Comparison of ENCODE assay signal across 8 cellular contexts in the genomic region with DNA sequence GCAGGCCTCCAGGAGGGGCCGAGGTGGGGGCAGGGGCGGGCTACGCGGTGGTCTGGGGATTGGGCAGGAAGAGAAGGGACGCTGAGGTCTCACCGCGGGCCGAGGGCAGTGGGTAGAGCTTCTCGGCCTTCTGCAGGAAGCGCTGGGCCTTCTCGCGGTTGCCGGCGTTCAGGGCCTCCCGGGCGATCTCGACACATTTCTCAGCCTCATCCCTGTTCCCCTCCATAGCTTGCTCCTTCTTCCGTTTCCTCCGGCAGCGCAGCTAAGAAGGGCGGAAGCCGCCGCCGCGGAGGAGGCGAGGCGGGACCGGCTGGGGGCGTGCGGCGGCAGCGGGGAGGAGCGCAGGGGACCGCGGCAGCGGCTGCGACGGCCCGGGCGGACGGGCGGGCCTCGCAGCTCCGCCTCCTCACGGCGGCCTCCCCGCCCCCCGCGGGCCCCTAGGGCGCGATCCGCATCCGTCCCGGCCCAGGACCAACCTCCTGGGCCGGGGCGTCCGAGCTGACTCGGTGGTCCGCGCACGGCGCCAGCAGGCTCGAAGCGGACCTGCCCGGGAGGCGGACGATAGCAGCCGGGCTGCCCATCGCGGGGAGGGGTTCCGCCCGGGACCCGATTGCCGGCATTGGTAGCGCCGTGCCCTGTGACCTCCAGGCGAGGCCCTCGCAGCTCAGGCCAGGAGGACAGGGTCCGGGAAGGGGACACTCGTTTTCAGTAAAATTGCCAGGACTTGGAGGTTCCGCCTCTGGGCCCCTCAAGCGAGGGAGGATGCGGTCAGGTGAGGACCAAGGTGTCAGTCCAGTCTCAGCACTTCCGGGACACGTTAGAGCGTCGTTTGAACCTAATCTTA. TPM values are rescaled to one million over a fixed set of nuclear protein-coding genes. Genes with fewer than 3 reads are reported as not detected.
DNase-seq lines count a peak whose midpoint lies in the region; ATAC-seq and TF ChIP-seq lines count a peak whose summit lies in the region.

A gene (minus strand): TSS at position 273 of the 844 bp plus-strand sequence. CDS start 47 bp downstream, at position 226.

- TF ChIP-seq CTCF in AG04450 (IDR thresholded peaks at IDR 0.05; ENCODE audit: low read depth, low read length) (no peak), right lobe of liver (IDR thresholded peaks at IDR 0.05) (peak in 1 of 4 donors; percentile 23)

- H3K4me3 ChIP-seq in AG04450 (ENCODE audit: low read depth, low read length), result peak within 1 kb of the TSS; percentile 82
- H3K4me3 ChIP-seq in right lobe of liver, result peak within 1 kb of the TSS; percentile 78 to 88 (median 88)

- WGBS in right lobe of liver (ENCODE audit: insufficient coverage, low coverage, low lambda C conversion rate, missing lambda C conversion rate), result 0% methylated on average over 5 of the region's 87 CpGs

- H3K27me3 ChIP-seq in AG04450 (ENCODE audit: control insufficient read depth, insufficient read depth, low read length) (no peaks in the 10 kb centered on the region), right lobe of liver (no peaks in the 10 kb centered on the region)

- H3K27ac ChIP-seq in AG04450 (ENCODE audit: low read depth, low read length), result peak within 1 kb of the TSS; percentile 80
- H3K27ac ChIP-seq in right lobe of liver, result peak within 1 kb of the TSS; percentile 77 to 85 (median 80)

- peaks cover 0 to 18% (median 6%) of the 10 kb centered on the region in 4 donors for H3K4me1 ChIP-seq in right lobe of liver

- no peaks in the 10 kb centered on the region; the same call in 1 of the 2 replicates for H3K9me3 ChIP-seq in AG04450 (ENCODE audit: control insufficient read depth, insufficient read depth, low read length)
- no peaks in the 10 kb centered on the region for H3K9me3 ChIP-seq in right lobe of liver

- DNase-seq in AG04450 (ENCODE audit: low read depth, low spot score), result no peak
- peak; percentile 59 for DNase-seq in NCI-H510A (lab: John Stamatoyannopoulos, UW)
- peak; percentile 48 to 69 for DNase-seq in activated CD4-positive, alpha-beta T cell treated with anti-CD3 and anti-CD28 coated beads, Interleukin-2, amount 50 U/mL, for 24 hours (ENCODE audit: low read depth in 1 of 2, low spot score in 1 of 2)
- DNase-seq in dermis microvascular lymphatic vessel endothelial cell (ENCODE audit: low read depth in 2 of 2), result peak; percentile 18 to 82
- peak; percentile 86 to 88 (median 87) for DNase-seq in right lobe of liver
- DNase-seq in stimulated activated CD4-positive, alpha-beta T cell treated with anti-CD3 and anti-CD28 coated beads, Interleukin-4, amount 100 ng/mL, for 4 hours, result peak; percentile 74 to 80

- H3K36me3 ChIP-seq in right lobe of liver, result no peaks in the 10 kb centered on the region

- peak; percentile 71 for TF ChIP-seq POLR2A in right lobe of liver (IDR thresholded peaks at IDR 0.05)

- peak; percentile 50 for ATAC-seq in GM18867 (IDR thresholded peaks at IDR 0.05; ENCODE audit: unreplicated experiment)
- peak; percentile 34 for ATAC-seq in HG03097 (IDR thresholded peaks at IDR 0.05; ENCODE audit: low FRiP score, unreplicated experiment)
- ATAC-seq in right lobe of liver, result peak; percentile 62 to 76 (median 70)

- CTCF ChIA-PET in AG04450 (lab: Charles Lee), result interaction anchor here (0.7 to 3.6 kb wide), 7 partner anchors 15 to 384 kb away, joined by 3 to 30 read pairs (median 5); a partner anchor contains a TSS

- POLR2A ChIA-PET in AG04450 (lab: Yijun Ruan, JAX), result interaction anchor here (0.9 to 1.2 kb wide), 4 partner anchors 22 to 383 kb away, joined by 3 to 5 read pairs (median 4); a partner anchor contains a TSS

- intact Hi-C loops in right lobe of liver (cut with DNase I), result loop anchor here in 1 of 2 donors (10.0 kb wide), 1 partner anchor 52 kb away; a partner anchor contains a TSS

RNA-seq across cellular contexts. Expression of the gene that starts here (rescaled TPM):
- polyA plus RNA-seq in AG04450 (2011; rRNA removed), result 13.1 and 21.3 TPM in 2 replicates
- polyA minus RNA-seq in AG04450 (2011; rRNA and poly(A)+ RNA removed), result 7.7 and 20.5 TPM in 2 replicates
- total RNA-seq in dermis microvascular lymphatic vessel endothelial cell, result 37.4 and 50.8 TPM in 2 replicates
- total RNA-seq in right lobe of liver, result 10 to 100 TPM; 12.2 to 16.6 (median 16.1) TPM
